ENCODE assay signal across 18 cellular contexts in the genomic region with DNA sequence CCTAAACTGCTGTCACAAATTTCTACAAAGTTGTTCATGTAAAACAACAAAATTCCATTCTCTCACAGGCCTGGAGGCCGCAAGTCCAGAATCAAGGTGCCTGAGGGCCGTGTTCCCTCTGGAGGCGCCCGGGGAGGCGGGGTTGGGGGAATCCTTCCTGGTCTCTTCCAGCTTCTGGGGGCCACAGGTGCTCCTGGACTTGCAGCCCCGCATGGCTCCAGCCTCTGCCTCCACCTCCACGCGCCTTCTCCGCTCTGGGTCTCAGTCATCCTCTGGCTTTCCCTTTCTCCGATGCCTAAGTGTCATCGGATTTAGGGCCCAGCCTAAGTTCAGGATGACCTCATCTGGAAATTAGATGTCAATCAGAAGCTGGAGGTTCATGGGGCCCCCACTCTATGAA. TPM values are rescaled to one million over a fixed set of nuclear protein-coding genes. Genes with fewer than 3 reads are reported as not detected.
"Had no signal": no experiment of that assay in that cellular context is flagged by ENCODE, and none has a peak within 500 bp of the region (broad histone marks: within the 10 kb centered on the region; RNA-seq: fewer than 3 reads in every experiment).

No MANE protein-coding gene starts in this region.

- H3K27ac ChIP-seq: left ventricle myocardium inferior, psoas muscle, right atrium auricular region had no signal

- H3K9me3 ChIP-seq: left ventricle myocardium inferior, psoas muscle, right atrium auricular region, tibial nerve had no signal

- H3K4me3 ChIP-seq: left ventricle myocardium inferior, psoas muscle, right atrium auricular region, tibial nerve had no signal

- H3K4me1 ChIP-seq: psoas muscle had no signal

- H3K36me3 ChIP-seq: left ventricle myocardium inferior, right atrium auricular region, tibial nerve had no signal

- H3K27me3 ChIP-seq: right atrium auricular region had no signal

- DNase-seq: activated CD4-positive, alpha-beta memory T cell treated with anti-CD3 and anti-CD28 coated beads, Interleukin-2, amount 10 ng/mL, durations not matched to agents 7 days and 5 days; activated CD4-positive, alpha-beta T cell treated with anti-CD3 and anti-CD28 coated beads, Interleukin-2, amount 10 ng/mL, durations not matched to agents 24 days and 14 days; activated gamma-delta T cell treated with Interleukin-2 at 50 U/mL for 16 hours; activated T-cell treated with anti-CD3 and anti-CD28 coated beads for 4 hours; anterior cingulate cortex; caudate nucleus; dermis blood vessel endothelial cell; effector memory CD4-positive, alpha-beta T cell; foreskin melanocyte; glutamatergic neuron; hippocampal formation; left ventricle myocardium inferior; natural killer cell; psoas muscle; stimulated activated CD4-positive, alpha-beta T cell treated with anti-CD3 and anti-CD28 coated beads, Interleukin-4, amount 100 ng/mL, for 24 hours; T-helper 2 cell had no signal

RNA-seq across cellular contexts. Expression of a gene that starts 28.6 kb away (rescaled TPM):
- total RNA-seq: activated CD4-positive, alpha-beta T cell treated with anti-CD3 and anti-CD28 coated beads, Interleukin-2, amount 10 ng/mL, durations not matched to agents 24 days and 14 days had no signal
